ENCODE assay signal across 21 cellular contexts in genomic region chr7:84336741-84337140, GRCh38.
DNase-seq lines count a peak whose midpoint lies in the region; ATAC-seq lines count a peak whose summit lies in the region.
"Had no signal": no experiment of that assay in that cellular context is flagged by ENCODE, and none has a peak within 500 bp of the region (broad histone marks: within the 10 kb centered on the region; RNA-seq: fewer than 3 reads in every experiment).

No MANE protein-coding gene starts in this region.

- H2BK12ac ChIP-seq in neuronal stem cell (ENCODE audit: low read length) = no peak overlapping the region

- H3K18ac ChIP-seq in neuronal stem cell (ENCODE audit: low read length) = no peak overlapping the region

- H3K27ac ChIP-seq in neuronal stem cell (replicated peaks; ENCODE audit: low read length) = no peak overlapping the region
- H3K27ac ChIP-seq: heart right ventricle, thoracic aorta had no signal

- peaks cover 0 to 9% of the 10 kb centered on the region in 2 donors for H3K4me1 ChIP-seq in neuronal stem cell (ENCODE audit: control insufficient read depth in 2 of 2, insufficient read depth in 1 of 2, low read depth in 1 of 2, low read length in 2 of 2)

- H3K9me3 ChIP-seq in neuronal stem cell (replicated peaks in 1 of 2; ENCODE audit: control insufficient read depth in 2 of 2, insufficient read depth in 1 of 2, low read depth in 1 of 2, low read length in 2 of 2) = no peaks in the 10 kb centered on the region
- H3K9me3 ChIP-seq: heart right ventricle, thoracic aorta had no signal

- no peak overlapping the region for H2BK15ac ChIP-seq in neuronal stem cell (ENCODE audit: low read length)

- ATAC-seq in GM19395 (IDR thresholded peaks at IDR 0.05; ENCODE audit: unreplicated experiment) (peak; percentile 27), HG02884 (IDR thresholded peaks at IDR 0.05; ENCODE audit: unreplicated experiment) (peak; percentile 19)
- no peak for ATAC-seq in stimulated activated effector memory CD8-positive, alpha-beta T cell treated with anti-CD3 and anti-CD28 coated beads, Interleukin-12 subunit alpha, Interleukin-12 subunit beta, amount 100 ng/mL, for 72 hours
- ATAC-seq: heart right ventricle; naive thymus-derived CD8-positive, alpha-beta T cell; T-helper 17 cell had no signal

- DNase-seq in MV-4-11 (lab: John Stamatoyannopoulos, UW) = peak; percentile 65
- no peak for DNase-seq in neuronal stem cell (ENCODE audit: low spot score)
- no peak for DNase-seq in amniotic stem cell (lab: John Stamatoyannopoulos, UW)
- DNase-seq in stimulated activated effector memory CD8-positive, alpha-beta T cell treated with anti-CD3 and anti-CD28 coated beads, Interleukin-12 subunit alpha, Interleukin-12 subunit beta, amount 100 ng/mL, for 72 hours (ENCODE audit: low spot score in 2 of 2) = no peak
- no peak for DNase-seq in hypothalamus (lab: John Stamatoyannopoulos, UW)
- DNase-seq: activated B cell treated with CpG ODN at 0.5 μM for 24 hours; activated CD8-positive, alpha-beta memory T cell treated with anti-CD3 and anti-CD28 coated beads for 24 hours; effector memory CD4-positive, alpha-beta T cell; GF-D8; heart right ventricle; HFFc6; naive thymus-derived CD8-positive, alpha-beta T cell; NCI-H2227 treated with DMSO at 0.1 percent for 48 hours; SHP77; T-helper 17 cell had no signal

- H3K79me1 ChIP-seq in neuronal stem cell (ENCODE audit: low read depth, low read length) = no peaks in the 10 kb centered on the region

- peak overlapping the region; percentile 78 for H2AFZ ChIP-seq in neuronal stem cell (ENCODE audit: low read length)

- no peaks in the 10 kb centered on the region for H3K4me1 Mint-ChIP-seq in stimulated activated effector memory CD8-positive, alpha-beta T cell treated with anti-CD3 and anti-CD28 coated beads, Interleukin-12 subunit alpha, Interleukin-12 subunit beta, amount 100 ng/mL, for 72 hours
- H3K4me1 Mint-ChIP-seq: central memory CD8-positive, alpha-beta T cell; naive thymus-derived CD8-positive, alpha-beta T cell; T-helper 17 cell had no signal

- H3K36me3 ChIP-seq in neuronal stem cell (replicated peaks in 1 of 2; ENCODE audit: control insufficient read depth in 2 of 2, insufficient read depth in 2 of 2, low read length in 2 of 2) = no peaks in the 10 kb centered on the region
- H3K36me3 ChIP-seq: heart right ventricle, thoracic aorta had no signal

- no peak overlapping the region for H3K4me2 ChIP-seq in neuronal stem cell (ENCODE audit: insufficient read depth, low read length, poor library complexity, severe bottlenecking)

- no peaks in the 10 kb centered on the region for H3K27me3 ChIP-seq in neuronal stem cell (ENCODE audit: control insufficient read depth in 3 of 3, insufficient read depth in 3 of 3, low read depth in 1 of 3, low read length in 3 of 3)
- H3K27me3 ChIP-seq: heart right ventricle had no signal

- H3K9ac ChIP-seq in neuronal stem cell (ENCODE audit: low read depth, low read length, poor library complexity) = no peak overlapping the region

- H3K4me3 ChIP-seq in neuronal stem cell (ENCODE audit: low read length in 2 of 2) = no peak overlapping the region
- H3K4me3 ChIP-seq: heart right ventricle, thoracic aorta had no signal

- H3K14ac ChIP-seq in neuronal stem cell (ENCODE audit: low read length) = no peak overlapping the region

- H4K91ac ChIP-seq in neuronal stem cell (ENCODE audit: low read depth, low read length, poor library complexity) = no peak overlapping the region

- H2BK5ac ChIP-seq in neuronal stem cell (ENCODE audit: low read length) = no peak overlapping the region

- H3K23ac ChIP-seq in neuronal stem cell (ENCODE audit: low read depth, low read length, poor library complexity) = no peak overlapping the region

- no peak overlapping the region for H4K8ac ChIP-seq in neuronal stem cell (ENCODE audit: low read depth, low read length)

- H2AK5ac ChIP-seq in neuronal stem cell (ENCODE audit: low read depth, low read length) = no peak overlapping the region

- H2BK120ac ChIP-seq in neuronal stem cell (ENCODE audit: low read depth, low read length) = no peak overlapping the region

- no peak overlapping the region for H3K27ac Mint-ChIP-seq in stimulated activated effector memory CD8-positive, alpha-beta T cell treated with anti-CD3 and anti-CD28 coated beads, Interleukin-12 subunit alpha, Interleukin-12 subunit beta, amount 100 ng/mL, for 72 hours
- H3K27ac Mint-ChIP-seq: activated B cell treated with CpG ODN at 0.5 μM for 24 hours; activated T-helper 1 cell treated with anti-CD3 and anti-CD28 coated beads, Interleukin-12 subunit alpha, Interleukin-12 subunit beta, Interleukin-2, Interleukin-4 antibody, amounts not matched to agents 30 ng/mL and 10 ng/mL and 1 ng/mL, durations not matched to agents 14 hours and 24 hours and 36 hours; B cell; HFFc6; naive thymus-derived CD8-positive, alpha-beta T cell; T-helper 17 cell had no signal

- WGBS in neuronal stem cell (ENCODE audit: extremely low coverage in 2 of 2, insufficient read length in 2 of 2, insufficient replicate concordance in 1 of 2), 2 donors = no CpG with 5 or more reads among the region's 1 CpG

- H3K36me3 Mint-ChIP-seq in stimulated activated effector memory CD8-positive, alpha-beta T cell treated with anti-CD3 and anti-CD28 coated beads, Interleukin-12 subunit alpha, Interleukin-12 subunit beta, amount 100 ng/mL, for 72 hours = no peaks in the 10 kb centered on the region
- H3K36me3 Mint-ChIP-seq: naive thymus-derived CD8-positive, alpha-beta T cell had no signal

- H3K4ac ChIP-seq in neuronal stem cell (ENCODE audit: low read length) = no peak overlapping the region

- H3K4me3 Mint-ChIP-seq in stimulated activated effector memory CD8-positive, alpha-beta T cell treated with anti-CD3 and anti-CD28 coated beads, Interleukin-12 subunit alpha, Interleukin-12 subunit beta, amount 100 ng/mL, for 72 hours = no peak overlapping the region
- H3K4me3 Mint-ChIP-seq: activated B cell treated with CpG ODN at 0.5 μM for 24 hours; activated T-helper 1 cell treated with anti-CD3 and anti-CD28 coated beads, Interleukin-12 subunit alpha, Interleukin-12 subunit beta, Interleukin-2, Interleukin-4 antibody, amounts not matched to agents 30 ng/mL and 10 ng/mL and 1 ng/mL, durations not matched to agents 14 hours and 24 hours and 36 hours; B cell; central memory CD8-positive, alpha-beta T cell; HFFc6; naive thymus-derived CD8-positive, alpha-beta T cell; T-helper 17 cell had no signal

- H3K9me3 Mint-ChIP-seq in stimulated activated effector memory CD8-positive, alpha-beta T cell treated with anti-CD3 and anti-CD28 coated beads, Interleukin-12 subunit alpha, Interleukin-12 subunit beta, amount 100 ng/mL, for 72 hours = peaks cover 13% of the 10 kb centered on the region
- H3K9me3 Mint-ChIP-seq: activated T-helper 1 cell treated with anti-CD3 and anti-CD28 coated beads, Interleukin-12 subunit alpha, Interleukin-12 subunit beta, Interleukin-2, Interleukin-4 antibody, amounts not matched to agents 30 ng/mL and 10 ng/mL and 1 ng/mL, durations not matched to agents 14 hours and 24 hours and 36 hours; central memory CD8-positive, alpha-beta T cell; HFFc6 had no signal
